In genomic region chr10:34150103-34150502, GRCh38 we compare ENCODE assay signal across 19 cellular contexts.
"Had no signal": no experiment of that assay in that cellular context is flagged by ENCODE, and none has a peak within 500 bp of the region (broad histone marks: within the 10 kb centered on the region; RNA-seq: fewer than 3 reads in every experiment).

No MANE protein-coding gene starts in this region.

- H3K4me1 Mint-ChIP-seq: naive thymus-derived CD8-positive, alpha-beta T cell; stimulated activated naive CD8-positive, alpha-beta T cell treated with anti-CD3 and anti-CD28 coated beads, Interleukin-15, amount 100 ng/mL, for 72 hours had no signal

- H3K27ac Mint-ChIP-seq: naive thymus-derived CD8-positive, alpha-beta T cell; nephron progenitor cell; stimulated activated naive CD8-positive, alpha-beta T cell treated with anti-CD3 and anti-CD28 coated beads, Interleukin-15, amount 100 ng/mL, for 72 hours had no signal

- H3K9me3 Mint-ChIP-seq: naive thymus-derived CD8-positive, alpha-beta T cell; stimulated activated naive CD8-positive, alpha-beta T cell treated with anti-CD3 and anti-CD28 coated beads, Interleukin-15, amount 100 ng/mL, for 72 hours had no signal

- DNase-seq: hypothalamus; left ventricle myocardium superior; lower lobe of right lung; naive thymus-derived CD8-positive, alpha-beta T cell; nephron progenitor cell; nucleus accumbens; stimulated activated CD4-positive, alpha-beta T cell treated with anti-CD3 and anti-CD28 coated beads, Interleukin-12 subunit alpha, Interleukin-12 subunit beta, amount 100 ng/mL, for 4 hours; stimulated activated CD4-positive, alpha-beta T cell treated with anti-CD3 and anti-CD28 coated beads, Interleukin-1b, Interleukin-23, amount 100 ng/mL, for 48 hours; stimulated activated CD4-positive, alpha-beta T cell treated with anti-CD3 and anti-CD28 coated beads, Interleukin-4, amount 100 ng/mL, for 1 hour; stimulated activated CD8-positive, alpha-beta memory T cell treated with anti-CD3 and anti-CD28 coated beads, Interleukin-4, amount 100 ng/mL, for 48 hours; stimulated activated naive CD4-positive, alpha-beta T cell; stimulated activated naive CD8-positive, alpha-beta T cell treated with anti-CD3 and anti-CD28 coated beads, Interleukin-15, amount 100 ng/mL, for 72 hours; transverse colon; upper lobe of right lung; uterus had no signal

- H3K36me3 ChIP-seq: lower lobe of right lung, prostate gland, right atrium auricular region, suprapubic skin, transverse colon, upper lobe of right lung, uterus had no signal

- H3K27me3 ChIP-seq: right atrium auricular region, suprapubic skin, transverse colon, upper lobe of right lung, uterus had no signal

- H3K4me1 ChIP-seq: lower lobe of right lung, prostate gland, right atrium auricular region, suprapubic skin, transverse colon, upper lobe of right lung, uterus had no signal

- H3K27ac ChIP-seq: lower lobe of right lung, prostate gland, right atrium auricular region, suprapubic skin, transverse colon, upper lobe of right lung, uterus had no signal

- H3K9me3 ChIP-seq: lower lobe of right lung, prostate gland, right atrium auricular region, suprapubic skin, transverse colon, upper lobe of right lung, uterus had no signal

- H3K36me3 Mint-ChIP-seq: naive thymus-derived CD8-positive, alpha-beta T cell had no signal

- H3K4me3 ChIP-seq: lower lobe of right lung, prostate gland, right atrium auricular region, smooth muscle cell, suprapubic skin, transverse colon, upper lobe of right lung, uterus had no signal

- H3K27me3 Mint-ChIP-seq: naive thymus-derived CD8-positive, alpha-beta T cell had no signal

- H3K4me3 Mint-ChIP-seq: naive thymus-derived CD8-positive, alpha-beta T cell; nephron progenitor cell; stimulated activated naive CD8-positive, alpha-beta T cell treated with anti-CD3 and anti-CD28 coated beads, Interleukin-15, amount 100 ng/mL, for 72 hours had no signal
